ENCODE assay signal across 9 cellular contexts in the genomic region with DNA sequence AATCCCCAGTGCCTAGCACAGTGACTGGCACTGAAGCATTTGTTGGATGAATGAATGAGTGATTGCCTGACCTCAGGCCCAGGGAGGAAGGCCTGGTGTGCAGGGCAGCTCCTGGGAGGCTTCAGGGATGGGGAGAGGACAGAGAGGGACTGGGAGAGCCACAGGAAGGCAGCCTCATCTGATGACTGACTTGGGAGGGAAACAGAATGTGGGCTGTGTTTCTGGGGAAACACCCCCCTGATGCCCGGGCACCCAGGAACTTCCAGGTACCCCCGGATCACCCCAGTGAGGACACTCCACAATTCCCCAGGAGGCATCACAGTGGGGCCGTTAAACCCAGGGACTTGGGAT.
DNase-seq lines count a peak whose midpoint lies in the region; ATAC-seq and TF ChIP-seq lines count a peak whose summit lies in the region.
"Had no signal": no experiment of that assay in that cellular context is flagged by ENCODE, and none has a peak within 500 bp of the region (broad histone marks: within the 10 kb centered on the region; RNA-seq: fewer than 3 reads in every experiment).

No MANE protein-coding gene starts in this region.

- intact Hi-C loops in thyroid gland (cut with DNase I) = no loop called here

- no peak for DNase-seq in activated T-cell treated with anti-CD3 and anti-CD28 coated beads, Interleukin-2, amount 50 U/mL, for 24 hours
- no peak for DNase-seq in activated T-cell treated with anti-CD3 and anti-CD28 coated beads, Interleukin-2, amount 50 U/mL, for 48 hours
- DNase-seq in thyroid gland (no peak), GM13976 (ENCODE audit: low spot score) (no peak)
- DNase-seq: AML-193 had no signal

- H3K36me3 Mint-ChIP-seq in activated T-cell treated with anti-CD3 and anti-CD28 coated beads, Interleukin-2, amount 50 U/mL, for 24 hours (ENCODE audit: low read depth) = peaks cover 25% of the 10 kb centered on the region
- no peaks in the 10 kb centered on the region for H3K36me3 Mint-ChIP-seq in brain

- H3K27me3 Mint-ChIP-seq in activated T-cell treated with anti-CD3 and anti-CD28 coated beads, Interleukin-2, amount 50 U/mL, for 24 hours = no peaks in the 10 kb centered on the region
- no peaks in the 10 kb centered on the region for H3K27me3 Mint-ChIP-seq in brain

- ATAC-seq in HG02884 (IDR thresholded peaks at IDR 0.05; ENCODE audit: unreplicated experiment) = no peak
- no peak for ATAC-seq in HG03354 (IDR thresholded peaks at IDR 0.05; ENCODE audit: poor library complexity, severe bottlenecking, unreplicated experiment)

- WGBS in thyroid gland, 2 donors = 71% methylated on average over 2 of the region's 3 CpGs; no CpG with 5 or more reads in 1 of the 2 donors

- H3K9ac ChIP-seq in mucosa of stomach (ENCODE audit: low read length) = peak overlapping the region; percentile 91

- peaks cover 76% of the 10 kb centered on the region for H3K4me1 Mint-ChIP-seq in activated T-cell treated with anti-CD3 and anti-CD28 coated beads, Interleukin-2, amount 50 U/mL, for 24 hours (ENCODE audit: low read depth)
- H3K4me1 Mint-ChIP-seq in brain = peaks cover 89% of the 10 kb centered on the region

- H3K9me3 ChIP-seq in mucosa of stomach (ENCODE audit: control insufficient read depth, low read length) (no peaks in the 10 kb centered on the region), thyroid gland (no peaks in the 10 kb centered on the region)

- peak overlapping the region; percentile 81 for H3K4me3 Mint-ChIP-seq in activated T-cell treated with anti-CD3 and anti-CD28 coated beads, Interleukin-2, amount 50 U/mL, for 24 hours
- H3K4me3 Mint-ChIP-seq in brain = peak overlapping the region; percentile 29 to 80 (median 62)

- in situ Hi-C loops in GM13976 (cut with MboI; ENCODE audit: low sequenced_read_pairs, unreplicated experiment) = no loop called here

- H3K4me3 ChIP-seq in mucosa of stomach (ENCODE audit: low read length) (no peak overlapping the region), thyroid gland (replicated peaks in 1 of 3) (peak overlapping the region in 1 of 3 donors; percentile 46)

- TF ChIP-seq CTCF in brain (conservative IDR thresholded peaks at IDR 0.05) (no peak), thyroid gland (IDR thresholded peaks at IDR 0.05) (no peak), GM13976 (IDR thresholded peaks at IDR 0.05; ENCODE audit: borderline replicate concordance, control extremely low read depth, extremely low read depth, insufficient read depth, missing control alignments) (no peak)

- no peaks in the 10 kb centered on the region for H3K9me3 Mint-ChIP-seq in activated T-cell treated with anti-CD3 and anti-CD28 coated beads, Interleukin-2, amount 50 U/mL, for 24 hours
- peaks cover 0 to 7% (median 0%) of the 10 kb centered on the region in 5 experiments for H3K9me3 Mint-ChIP-seq in brain

- no peaks in the 10 kb centered on the region for H3K27me3 ChIP-seq in mucosa of stomach (ENCODE audit: control insufficient read depth, insufficient read depth, low read length)
- H3K27me3 ChIP-seq in thyroid gland = no peaks in the 10 kb centered on the region

- H3K27ac ChIP-seq in thyroid gland = peak overlapping the region; percentile 100

- H3K36me3 ChIP-seq in mucosa of stomach (ENCODE audit: control insufficient read depth, insufficient read depth, low read length) (no peaks in the 10 kb centered on the region), thyroid gland (no peaks in the 10 kb centered on the region)

- peak overlapping the region; percentile 98 for H3K27ac Mint-ChIP-seq in activated T-cell treated with anti-CD3 and anti-CD28 coated beads, Interleukin-2, amount 50 U/mL, for 24 hours
- H3K27ac Mint-ChIP-seq in brain = peak overlapping the region; percentile 98 to 100 (median 99)

- peaks cover 67% of the 10 kb centered on the region for H3K4me1 ChIP-seq in mucosa of stomach (ENCODE audit: control insufficient read depth, insufficient read depth, low read length)
- peaks cover 73 to 86% of the 10 kb centered on the region in 2 donors for H3K4me1 ChIP-seq in thyroid gland

- no peak for TF ChIP-seq POLR2A in thyroid gland (IDR thresholded peaks at IDR 0.05)
